ENCODE assay signal across 22 cellular contexts in the genomic region with DNA sequence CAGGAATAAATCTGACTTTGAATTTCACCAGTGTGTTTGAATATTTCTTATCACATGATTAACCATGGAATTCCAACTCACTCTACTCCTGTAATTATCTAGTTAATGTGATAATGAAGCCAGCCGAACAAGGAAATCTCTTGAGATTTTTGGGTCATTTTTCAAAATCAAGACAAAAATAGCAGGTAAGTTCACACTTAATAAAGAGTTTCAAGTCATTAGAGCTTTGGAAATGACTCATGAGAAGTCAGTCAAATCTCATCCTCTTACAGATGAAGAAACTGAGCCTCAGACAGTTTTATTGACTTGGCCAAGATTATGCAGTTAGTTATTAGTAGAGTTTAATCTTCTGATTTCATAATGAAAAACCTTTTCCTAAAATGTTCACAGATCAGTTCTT.
DNase-seq lines count a peak whose midpoint lies in the region; ATAC-seq, FAIRE-seq and TF ChIP-seq lines count a peak whose summit lies in the region.
"Had no signal": no experiment of that assay in that cellular context is flagged by ENCODE, and none has a peak within 500 bp of the region (broad histone marks: within the 10 kb centered on the region; RNA-seq: fewer than 3 reads in every experiment).

No MANE protein-coding gene starts in this region.

- no peak overlapping the region for H3T11ph ChIP-seq in H9 (ENCODE audit: low read length)

- no peak overlapping the region for H3K23ac ChIP-seq in H9 (ENCODE audit: insufficient read length, low read depth, low read length)

- H3K9me2 ChIP-seq in Karpas-422 (replicated peaks; ENCODE audit: insufficient read depth, low read length): no peaks in the 10 kb centered on the region

- H3K4me1 Mint-ChIP-seq in H9 (peaks cover 39 to 41% of the 10 kb centered on the region in 2 experiments), astrocyte (ENCODE audit: low read depth, unreplicated experiment) (peaks cover 44% of the 10 kb centered on the region), nephron (peaks cover 22% of the 10 kb centered on the region), nephron progenitor cell (peaks cover 6% of the 10 kb centered on the region)
- H3K4me1 Mint-ChIP-seq: CD4-positive, CD25-positive, alpha-beta regulatory T cell had no signal

- no peak overlapping the region for H4K8ac ChIP-seq in H9 (replicated peaks; ENCODE audit: insufficient read length, low read depth, low read length)

- no CpG with 5 or more reads among the region's 1 CpG for WGBS in H9 (ENCODE audit: extremely low coverage, insufficient read length, low lambda C conversion rate)

- peaks cover 4% of the 10 kb centered on the region; the same call in 1 of the 2 replicates for H3K4me1 ChIP-seq in H9 (ENCODE audit: insufficient read depth, low read length)
- H3K4me1 ChIP-seq in astrocyte (ENCODE audit: insufficient read depth, low read length): peaks cover 16% of the 10 kb centered on the region
- H3K4me1 ChIP-seq in mucosa of descending colon (ENCODE audit: low read depth): no peaks in the 10 kb centered on the region
- no peaks in the 10 kb centered on the region for H3K4me1 ChIP-seq in Karpas-422 (ENCODE audit: low read length)

- H3K56ac ChIP-seq in H9 (ENCODE audit: insufficient read length, low read depth, low read length): no peak overlapping the region

- H3K36me3 Mint-ChIP-seq in H9 (ENCODE audit: insufficient read depth in 1 of 3, low read depth in 3 of 3) (peaks cover 3 to 6% (median 5%) of the 10 kb centered on the region in 3 experiments; a peak in 3 of 7 replicates), astrocyte (ENCODE audit: low read depth, unreplicated experiment) (no peaks in the 10 kb centered on the region), nephron (ENCODE audit: low read depth) (no peaks in the 10 kb centered on the region), nephron progenitor cell (ENCODE audit: low read depth) (peaks cover 12% of the 10 kb centered on the region)
- H3K36me3 Mint-ChIP-seq: CD4-positive, CD25-positive, alpha-beta regulatory T cell; CD8-positive, alpha-beta T cell had no signal

- H3K27ac ChIP-seq in H9 (ENCODE audit: insufficient read length, low read depth, low read length): no peak overlapping the region
- H3K27ac ChIP-seq in astrocyte (ENCODE audit: low read depth, low read length): no peak overlapping the region
- no peak overlapping the region for H3K27ac ChIP-seq in Karpas-422 (ENCODE audit: low read length)
- H3K27ac ChIP-seq: A549 had no signal

- H3K79me1 ChIP-seq in H9 (ENCODE audit: insufficient read depth, low read depth, low read length, poor library complexity, severe bottlenecking): no peaks in the 10 kb centered on the region

- H3K14ac ChIP-seq in H9 (ENCODE audit: insufficient read depth, low read length): no peak overlapping the region

- H3K4me2 ChIP-seq in H9 (ENCODE audit: insufficient read depth, insufficient read length, low read length) (no peak overlapping the region), astrocyte (ENCODE audit: low read length) (no peak overlapping the region), Karpas-422 (ENCODE audit: low read depth, low read length, poor library complexity, severe bottlenecking) (no peak overlapping the region)
- H3K4me2 ChIP-seq: A549 had no signal

- no peak overlapping the region for H2AK5ac ChIP-seq in H9 (ENCODE audit: insufficient read length, low read length)

- H3K4ac ChIP-seq in H9 (ENCODE audit: low read depth, low read length): no peak overlapping the region

- no peak overlapping the region for H4K91ac ChIP-seq in H9 (ENCODE audit: insufficient read length, low read depth, low read length)

- H3K9ac ChIP-seq in H9 (ENCODE audit: extremely low read depth, insufficient read length, low read length) (no peak overlapping the region), astrocyte (ENCODE audit: low read length) (no peak overlapping the region), Karpas-422 (ENCODE audit: low read length) (no peak overlapping the region)

- ATAC-seq in mucosa of descending colon: no peak
- ATAC-seq: A549; CD8-positive, alpha-beta T cell; HCT116 had no signal

- DNase-seq in D721Med (ENCODE audit: insufficient read length, low spot score): no peak
- no peak for DNase-seq in H9
- no peak for DNase-seq in astrocyte (ENCODE audit: low read depth)
- no peak for DNase-seq in mucosa of descending colon
- DNase-seq in Karpas-422: no peak
- DNase-seq in nephron progenitor cell: no peak
- DNase-seq: 8988T; ACHN; AML-193; C1 segment of cervical spinal cord; Caco-2; CD4-positive, CD25-positive, alpha-beta regulatory T cell; CD8-positive, alpha-beta T cell; DMS53; DMS79 treated with DMSO at 0.1 percent for 48 hours; GF-D8; H7 had no signal

- no peak overlapping the region for H2BK15ac ChIP-seq in H9 (ENCODE audit: low read depth, low read length)

- no peaks in the 10 kb centered on the region for H3K36me3 ChIP-seq in astrocyte (ENCODE audit: insufficient read depth, low read length)
- no peaks in the 10 kb centered on the region for H3K36me3 ChIP-seq in mucosa of descending colon (ENCODE audit: low read depth)
- no peaks in the 10 kb centered on the region for H3K36me3 ChIP-seq in Karpas-422 (ENCODE audit: insufficient read depth, low read length)

- H3K9me3 Mint-ChIP-seq in H9 (no peaks in the 10 kb centered on the region; a peak in 1 of 5 replicates), astrocyte (ENCODE audit: unreplicated experiment) (no peaks in the 10 kb centered on the region), nephron (no peaks in the 10 kb centered on the region), nephron progenitor cell (peaks cover 7% of the 10 kb centered on the region)
- H3K9me3 Mint-ChIP-seq: CD8-positive, alpha-beta T cell had no signal

- H3K27me3 Mint-ChIP-seq in H9 (ENCODE audit: low read depth): no peaks in the 10 kb centered on the region
- no peaks in the 10 kb centered on the region for H3K27me3 Mint-ChIP-seq in astrocyte (ENCODE audit: low read depth, unreplicated experiment)
- H3K27me3 Mint-ChIP-seq in nephron (ENCODE audit: low read depth): no peaks in the 10 kb centered on the region
- peaks cover 2% of the 10 kb centered on the region for H3K27me3 Mint-ChIP-seq in nephron progenitor cell (ENCODE audit: low read depth, poor library complexity)
- H3K27me3 Mint-ChIP-seq: CD4-positive, CD25-positive, alpha-beta regulatory T cell had no signal

- peak overlapping the region in 2 of 3 experiments; percentile 58 to 71; a peak in 3 of 7 replicates for H3K27ac Mint-ChIP-seq in H9
- H3K27ac Mint-ChIP-seq in astrocyte (ENCODE audit: unreplicated experiment): no peak overlapping the region
- peak overlapping the region in 2 of 3 experiments; percentile 15 to 48 for H3K27ac Mint-ChIP-seq in nephron
- H3K27ac Mint-ChIP-seq in nephron progenitor cell: no peak overlapping the region
- H3K27ac Mint-ChIP-seq: CD4-positive, CD25-positive, alpha-beta regulatory T cell; CD8-positive, alpha-beta T cell had no signal

- H3K4me3 ChIP-seq in astrocyte (ENCODE audit: insufficient read depth, low read depth, low read length): no peak overlapping the region
- no peak overlapping the region for H3K4me3 ChIP-seq in mucosa of descending colon
- H3K4me3 ChIP-seq in Karpas-422 (ENCODE audit: low read length): no peak overlapping the region
- H3K4me3 ChIP-seq: A549 had no signal

- H3K9me3 ChIP-seq in H9 (ENCODE audit: control insufficient read depth, low read depth, low read length): no peaks in the 10 kb centered on the region
- H3K9me3 ChIP-seq in astrocyte (ENCODE audit: insufficient read depth, low read depth, low read length): no peaks in the 10 kb centered on the region
- no peaks in the 10 kb centered on the region for H3K9me3 ChIP-seq in mucosa of descending colon
- peaks cover 23% of the 10 kb centered on the region for H3K9me3 ChIP-seq in Karpas-422 (ENCODE audit: low read length)
- H3K9me3 ChIP-seq: A549, Caco-2 had no signal

- no peak overlapping the region for H2BK120ac ChIP-seq in H9 (ENCODE audit: low read depth, low read length, poor library complexity, severe bottlenecking)

- H2BK20ac ChIP-seq in H9 (ENCODE audit: low read depth, low read length, poor library complexity, severe bottlenecking): no peak overlapping the region

- no peak overlapping the region for H3K4me3 Mint-ChIP-seq in H9
- no peak overlapping the region for H3K4me3 Mint-ChIP-seq in astrocyte (ENCODE audit: unreplicated experiment)
- no peak overlapping the region for H3K4me3 Mint-ChIP-seq in nephron
- H3K4me3 Mint-ChIP-seq in nephron progenitor cell: no peak overlapping the region
- H3K4me3 Mint-ChIP-seq: CD4-positive, CD25-positive, alpha-beta regulatory T cell; CD8-positive, alpha-beta T cell had no signal

- TF ChIP-seq CTCF in D721Med (IDR thresholded peaks at IDR 0.05; ENCODE audit: insufficient read depth, missing control alignments) (no peak), H9 (conservative IDR thresholded peaks at IDR 0.05) (no peak), astrocyte (IDR thresholded peaks at IDR 0.05; ENCODE audit: insufficient read depth, low read depth, low read length) (no peak), nephron (IDR thresholded peaks at IDR 0.05; ENCODE audit: unreplicated experiment in 3 of 3) (no peak), mucosa of descending colon (IDR thresholded peaks at IDR 0.05) (no peak), nephron progenitor cell (IDR thresholded peaks at IDR 0.05) (no peak)

- intact Hi-C loops in mucosa of descending colon (cut with DNase I, micrococcal nuclease): no loop called here

- H3K79me2 ChIP-seq in H9 (ENCODE audit: insufficient read depth, low read length) (no peaks in the 10 kb centered on the region; the same call in 1 of the 2 replicates), astrocyte (ENCODE audit: insufficient read depth, low read length) (peaks cover 9% of the 10 kb centered on the region), Karpas-422 (ENCODE audit: low read length) (no peaks in the 10 kb centered on the region)

- peak; percentile 56 for FAIRE-seq in D721Med (lab: Jason Lieb, UNC)
- peak; percentile 39 for FAIRE-seq in astrocyte (lab: Jason Lieb, UNC)
- FAIRE-seq: A549, GM12892, H1 had no signal

- H4K20me1 ChIP-seq in H9 (ENCODE audit: control insufficient read depth, insufficient read depth, insufficient read length): no peaks in the 10 kb centered on the region
- peaks cover 17% of the 10 kb centered on the region for H4K20me1 ChIP-seq in astrocyte (ENCODE audit: insufficient read depth, low read length)
- no peaks in the 10 kb centered on the region for H4K20me1 ChIP-seq in Karpas-422 (ENCODE audit: insufficient read depth, low read depth, low read length)

- H2AFZ ChIP-seq in H9 (ENCODE audit: low read length) (no peak overlapping the region), astrocyte (ENCODE audit: low read depth, low read length) (no peak overlapping the region), Karpas-422 (ENCODE audit: low read length) (no peak overlapping the region)

- H3K23me2 ChIP-seq in H9 (ENCODE audit: insufficient read length, low read depth, low read length, poor library complexity, severe bottlenecking): no peaks in the 10 kb centered on the region

- no peaks in the 10 kb centered on the region for H3K27me3 ChIP-seq in H9 (ENCODE audit: insufficient read depth, low read length)
- H3K27me3 ChIP-seq in astrocyte (ENCODE audit: insufficient read depth, low read length): no peaks in the 10 kb centered on the region
- no peaks in the 10 kb centered on the region for H3K27me3 ChIP-seq in Karpas-422 (ENCODE audit: low read length)

- H2BK12ac ChIP-seq in H9 (ENCODE audit: insufficient read length, low read depth, low read length): no peak overlapping the region

- H3K18ac ChIP-seq in H9 (ENCODE audit: insufficient read length, low read depth, low read length): no peak overlapping the region

- no peak overlapping the region for H2BK5ac ChIP-seq in H9 (ENCODE audit: insufficient read length, low read length)

- no peak overlapping the region for H4K5ac ChIP-seq in H9 (ENCODE audit: insufficient read length, low read depth, low read length)

Comparison
In these comparisons a context has a peak if more than half of its experiments do, and no peak if none do; other contexts are left out.
1. H3K27ac Mint-ChIP-seq: peak in H9 (2 of 3) and nephron (2 of 3); none in astrocyte (single experiment) and nephron progenitor cell (single experiment).